ENCODE assay signal across 1 cellular context in genomic region chr2:178865121-178865520, GRCh38.
TF ChIP-seq lines count a peak whose summit lies in the region.

No MANE protein-coding gene starts in this region.

TF ChIP-seq in SK-N-SH, 30 proteins besides CTCF, POLR2A, EP300 and RAD21 (continued from another document):
- TF ChIP-seq ZBTB33 (IDR thresholded peaks at IDR 0.05; ENCODE audit: borderline replicate concordance, low read depth) (no peak), REST (IDR thresholded peaks at IDR 0.05; ENCODE audit: low read depth, low read length) (0 out of 2 replicates have a peak, but pooled peaks have one; percentile 6), CHD2 (IDR thresholded peaks at IDR 0.05; ENCODE audit: low read length, partially characterized antibody) (no peak)
